7 cellular contexts compared by ENCODE assay signal in the genomic region with DNA sequence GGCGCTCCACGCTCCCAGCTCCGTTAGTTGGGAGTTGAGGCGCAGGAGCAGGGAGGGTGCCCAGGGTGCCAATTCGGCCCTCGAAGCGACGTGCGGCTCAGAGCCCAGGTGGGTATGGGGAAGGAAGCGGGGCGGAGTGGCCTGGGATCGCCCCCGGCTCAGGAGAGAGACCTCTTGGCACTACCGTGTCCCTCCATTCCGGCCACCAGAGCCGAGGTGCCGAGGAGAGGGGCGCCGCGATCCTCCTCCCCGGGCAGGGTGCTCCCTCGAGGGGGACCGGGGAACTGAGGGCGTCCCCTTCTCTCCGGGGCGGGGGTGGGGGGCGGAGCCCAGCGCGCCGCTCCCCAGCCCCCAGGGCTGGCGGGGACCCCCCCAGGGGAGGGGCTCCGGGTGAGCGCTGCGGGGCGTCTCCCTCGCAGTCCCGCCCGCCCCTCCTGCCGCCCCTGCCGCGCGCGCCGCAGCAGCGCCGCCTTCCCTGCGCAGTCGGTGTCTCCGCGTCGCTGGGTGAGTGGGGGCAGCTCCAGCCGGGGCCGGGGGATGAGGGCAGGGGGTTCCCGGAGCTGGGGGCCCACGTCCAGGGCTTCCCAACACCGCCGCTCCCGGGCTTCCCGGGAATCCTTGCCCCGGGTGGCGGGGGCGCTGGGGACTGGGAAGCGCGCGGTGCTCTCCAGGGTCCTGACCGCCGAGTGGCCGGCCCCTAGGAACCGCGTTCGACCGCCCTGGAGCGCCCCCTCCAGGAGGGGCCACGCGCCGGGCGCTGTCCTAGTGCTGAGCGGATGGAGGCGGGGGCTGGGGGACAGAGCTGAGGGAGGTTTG. TPM values are rescaled to one million over a fixed set of nuclear protein-coding genes. Genes with fewer than 3 reads are reported as not detected.
DNase-seq lines count a peak whose midpoint lies in the region; ATAC-seq and TF ChIP-seq lines count a peak whose summit lies in the region.

HPCA (plus strand) TSS at position 480 of the 816 bp plus-strand sequence. CDS start 2,408 bp downstream, outside the sequence.

- TF ChIP-seq POLR2A in NB4 (IDR thresholded peaks at IDR 0.05; ENCODE audit: extremely low read depth, insufficient read length) = no peak

- H3K4me1 Mint-ChIP-seq in activated naive CD4-positive, alpha-beta T cell treated with anti-CD3 and anti-CD28 coated beads, Interleukin-2, amount 10 ng/mL, durations not matched to agents 7 days and 5 days = peaks cover 4% of the 10 kb centered on the region

- no peak within 1 kb of the TSS for H3K27ac Mint-ChIP-seq in activated naive CD4-positive, alpha-beta T cell treated with anti-CD3 and anti-CD28 coated beads, Interleukin-2, amount 10 ng/mL, durations not matched to agents 7 days and 5 days

- no peak within 1 kb of the TSS for H3K27ac ChIP-seq in left ventricle myocardium inferior (replicated peaks)

- no peak within 1 kb of the TSS for H3K4me3 Mint-ChIP-seq in activated naive CD4-positive, alpha-beta T cell treated with anti-CD3 and anti-CD28 coated beads, Interleukin-2, amount 10 ng/mL, durations not matched to agents 7 days and 5 days

- H3K9me3 ChIP-seq in left ventricle myocardium inferior (replicated peaks) = no peaks in the 10 kb centered on the region

- CTCF ChIA-PET in activated naive CD4-positive, alpha-beta T cell treated with anti-CD3 and anti-CD28 coated beads, Interleukin-2, amount 10 ng/mL, durations not matched to agents 7 days and 5 days (lab: Charles Lee) = interaction anchor here (0.7 to 1.5 kb wide), 5 partner anchors 8 to 22 kb away, joined by 3 to 7 read pairs (median 3); no protein-coding TSS in a partner anchor

- intact Hi-C loops in left ventricle myocardium inferior (cut with micrococcal nuclease) = no loop called here

- no peaks in the 10 kb centered on the region for H3K36me3 ChIP-seq in left ventricle myocardium inferior

- ATAC-seq in HG02938 (IDR thresholded peaks at IDR 0.05; ENCODE audit: unreplicated experiment) = no peak

- peak; percentile 39 for TF ChIP-seq CTCF in GM12864 (IDR thresholded peaks at IDR 0.05; ENCODE audit: low read depth, low read length, missing control alignments)
- peak; percentile 71 for TF ChIP-seq CTCF in NB4 (IDR thresholded peaks at IDR 0.05; ENCODE audit: low read depth, low read length)
- TF ChIP-seq CTCF in left ventricle myocardium inferior (IDR thresholded peaks at IDR 0.05; ENCODE audit: borderline replicate concordance) = peak; percentile 58

- DNase-seq in GM12864 (ENCODE audit: low read depth) = no peak
- peak; percentile 61 for DNase-seq in NB4 (ENCODE audit: low read depth)
- DNase-seq in activated naive CD4-positive, alpha-beta T cell treated with anti-CD3 and anti-CD28 coated beads, Interleukin-2, amount 10 ng/mL, durations not matched to agents 7 days and 5 days = peak; percentile 71
- peak; percentile 46 for DNase-seq in left ventricle myocardium inferior
- no peak for DNase-seq in skeletal muscle cell (ENCODE audit: low read depth)
- no peak for DNase-seq in NCI-H510A treated with DMSO at 0.1 percent for 48 hours (lab: John Stamatoyannopoulos, UW)

- H3K4me1 ChIP-seq in left ventricle myocardium inferior = peaks cover 25% of the 10 kb centered on the region

- H3K27me3 Mint-ChIP-seq in activated naive CD4-positive, alpha-beta T cell treated with anti-CD3 and anti-CD28 coated beads, Interleukin-2, amount 10 ng/mL, durations not matched to agents 7 days and 5 days = peaks cover 93% of the 10 kb centered on the region

- no peaks in the 10 kb centered on the region for H3K9me3 Mint-ChIP-seq in activated naive CD4-positive, alpha-beta T cell treated with anti-CD3 and anti-CD28 coated beads, Interleukin-2, amount 10 ng/mL, durations not matched to agents 7 days and 5 days

- peaks cover 78% of the 10 kb centered on the region for H3K27me3 ChIP-seq in left ventricle myocardium inferior (ENCODE audit: low read depth)

- H3K4me3 ChIP-seq in GM12864 (ENCODE audit: low read depth, low read length) = no peak within 1 kb of the TSS
- no peak within 1 kb of the TSS for H3K4me3 ChIP-seq in NB4 (ENCODE audit: low read depth, low read length)
- peak within 1 kb of the TSS; percentile 55 for H3K4me3 ChIP-seq in left ventricle myocardium inferior
- peak within 1 kb of the TSS; percentile 22 for H3K4me3 ChIP-seq in skeletal muscle cell (ENCODE audit: low read depth, low read length)

- no peaks in the 10 kb centered on the region for H3K36me3 Mint-ChIP-seq in activated naive CD4-positive, alpha-beta T cell treated with anti-CD3 and anti-CD28 coated beads, Interleukin-2, amount 10 ng/mL, durations not matched to agents 7 days and 5 days

RNA-seq across cellular contexts. Expression of gene HPCA, which starts in this region (rescaled TPM):
- total RNA-seq in left ventricle myocardium inferior = not detected

Comparison
In these comparisons a context has a peak if more than half of its experiments do, and no peak if none do; other contexts are left out.
1. Peak in DNase-seq and H3K4me3 ChIP-seq in left ventricle myocardium inferior; RNA of the gene not detected or under 1 TPM.
2. DNase-seq: peak in NB4 (single experiment) and activated naive CD4-positive, alpha-beta T cell treated with anti-CD3 and anti-CD28 coated beads, Interleukin-2, amount 10 ng/mL, durations not matched to agents 7 days and 5 days (single experiment); none in GM12864 (single experiment), skeletal muscle cell (single experiment) and NCI-H510A treated with DMSO at 0.1 percent for 48 hours (single experiment).
3. Peak in every context shown above with its lines, with median percentiles within 50 percentile points of each other: CTCF ChIP-seq.